1 cellular context compared by ENCODE assay signal in the genomic region with DNA sequence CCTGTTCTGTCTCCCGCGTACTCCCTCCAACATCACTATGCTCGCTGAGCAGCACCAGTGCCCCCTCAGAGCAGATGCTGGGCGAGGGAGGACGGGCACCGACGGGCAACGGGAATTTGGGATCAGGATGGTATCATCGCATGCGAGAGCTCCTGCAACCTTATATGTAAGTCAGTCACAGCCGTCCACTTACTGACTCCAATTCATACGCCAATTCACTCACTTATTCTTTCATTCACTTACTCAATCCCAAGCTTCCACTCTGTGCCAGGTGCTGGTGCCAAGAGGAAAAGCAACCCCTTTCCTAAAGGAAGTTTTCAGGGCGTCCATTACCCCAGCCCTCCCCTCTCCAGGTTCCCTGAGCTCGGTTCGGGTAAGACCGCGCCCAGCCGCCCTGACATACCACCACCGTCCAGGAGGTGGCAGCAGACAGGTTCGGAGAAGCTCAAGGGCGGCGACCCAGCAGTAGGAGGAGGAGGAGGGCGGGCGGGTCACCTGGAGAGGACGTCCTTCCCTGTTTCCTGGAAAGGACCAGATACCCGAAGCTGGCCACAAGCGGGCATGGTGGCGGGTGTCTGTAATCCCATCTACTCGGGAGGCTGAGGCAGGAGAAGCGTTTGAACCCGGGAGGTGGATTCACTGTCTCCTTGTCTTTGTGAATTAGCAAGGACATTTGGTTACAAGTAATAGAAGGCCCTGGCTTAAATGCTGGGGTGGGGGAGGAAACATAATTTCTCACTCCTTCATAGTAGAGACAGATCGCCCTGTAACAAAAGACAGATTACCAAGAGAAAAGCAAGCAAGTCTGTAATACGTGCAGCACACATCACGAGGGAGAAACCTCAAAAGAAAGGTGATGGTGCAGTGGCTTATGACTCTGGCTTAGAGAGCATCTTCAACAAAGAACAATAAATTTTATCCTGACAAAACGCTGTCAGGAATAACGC.
TF ChIP-seq lines count a peak whose summit lies in the region.

No MANE protein-coding gene starts in this region.

TF ChIP-seq in K562, 482 proteins besides CTCF, POLR2A, EP300 and RAD21 (continued from another document):
- TF ChIP-seq, protein P1, sequence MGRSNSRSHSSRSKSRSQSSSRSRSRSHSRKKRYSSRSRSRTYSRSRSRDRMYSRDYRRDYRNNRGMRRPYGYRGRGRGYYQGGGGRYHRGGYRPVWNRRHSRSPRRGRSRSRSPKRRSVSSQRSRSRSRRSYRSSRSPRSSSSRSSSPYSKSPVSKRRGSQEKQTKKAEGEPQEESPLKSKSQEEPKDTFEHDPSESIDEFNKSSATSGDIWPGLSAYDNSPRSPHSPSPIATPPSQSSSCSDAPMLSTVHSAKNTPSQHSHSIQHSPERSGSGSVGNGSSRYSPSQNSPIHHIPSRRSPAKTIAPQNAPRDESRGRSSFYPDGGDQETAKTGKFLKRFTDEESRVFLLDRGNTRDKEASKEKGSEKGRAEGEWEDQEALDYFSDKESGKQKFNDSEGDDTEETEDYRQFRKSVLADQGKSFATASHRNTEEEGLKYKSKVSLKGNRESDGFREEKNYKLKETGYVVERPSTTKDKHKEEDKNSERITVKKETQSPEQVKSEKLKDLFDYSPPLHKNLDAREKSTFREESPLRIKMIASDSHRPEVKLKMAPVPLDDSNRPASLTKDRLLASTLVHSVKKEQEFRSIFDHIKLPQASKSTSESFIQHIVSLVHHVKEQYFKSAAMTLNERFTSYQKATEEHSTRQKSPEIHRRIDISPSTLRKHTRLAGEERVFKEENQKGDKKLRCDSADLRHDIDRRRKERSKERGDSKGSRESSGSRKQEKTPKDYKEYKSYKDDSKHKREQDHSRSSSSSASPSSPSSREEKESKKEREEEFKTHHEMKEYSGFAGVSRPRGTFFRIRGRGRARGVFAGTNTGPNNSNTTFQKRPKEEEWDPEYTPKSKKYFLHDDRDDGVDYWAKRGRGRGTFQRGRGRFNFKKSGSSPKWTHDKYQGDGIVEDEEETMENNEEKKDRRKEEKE (IDR thresholded peaks at IDR 0.05; ENCODE audit: borderline replicate concordance in 1 of 2, control insufficient read depth in 1 of 2, low read depth in 2 of 2, low read length in 1 of 2), result no peak
- TF ChIP-seq SETDB1 (IDR thresholded peaks at IDR 0.05; ENCODE audit: low read length), result no peak
